Comparison of ENCODE assay signal across 9 cellular contexts in genomic region chr12:10211101-10211974, GRCh38. TPM values are rescaled to one million over a fixed set of nuclear protein-coding genes. Genes with fewer than 3 reads are reported as not detected.
DNase-seq lines count a peak whose midpoint lies in the region; ATAC-seq and TF ChIP-seq lines count a peak whose summit lies in the region.
"Had no signal": no experiment of that assay in that cellular context is flagged by ENCODE, and none has a peak within 500 bp of the region (broad histone marks: within the 10 kb centered on the region; RNA-seq: fewer than 3 reads in every experiment).

No MANE protein-coding gene starts in this region.

- H3K4me3 ChIP-seq in mesodermal cell (ENCODE audit: extremely low read depth, insufficient read depth, low read length, poor library complexity, severe bottlenecking) (no peak overlapping the region), thyroid gland (replicated peaks in 1 of 3) (no peak overlapping the region)

- TF ChIP-seq POLR2A in thyroid gland (IDR thresholded peaks at IDR 0.05), result no peak

- peaks cover 19% of the 10 kb centered on the region for H3K4me1 ChIP-seq in mesodermal cell (ENCODE audit: control insufficient read depth, insufficient read depth, low read length, poor library complexity, severe bottlenecking)
- peaks cover 13 to 14% of the 10 kb centered on the region in 2 donors for H3K4me1 ChIP-seq in thyroid gland

- no peaks in the 10 kb centered on the region for H3K9me3 Mint-ChIP-seq in activated T-cell treated with anti-CD3 and anti-CD28 coated beads, Interleukin-2, amount 50 U/mL, for 24 hours

- H3K36me3 Mint-ChIP-seq in activated T-cell treated with anti-CD3 and anti-CD28 coated beads, Interleukin-2, amount 50 U/mL, for 24 hours (ENCODE audit: low read depth), result peaks cover 7% of the 10 kb centered on the region

- ATAC-seq in GM21528 (IDR thresholded peaks at IDR 0.05; ENCODE audit: low FRiP score, unreplicated experiment), result no peak

- peaks cover 5% of the 10 kb centered on the region for H3K36me3 ChIP-seq in mesodermal cell (ENCODE audit: control insufficient read depth, insufficient read depth, low read length)
- no peaks in the 10 kb centered on the region for H3K36me3 ChIP-seq in thyroid gland

- no peak for TF ChIP-seq CTCF in thyroid gland (IDR thresholded peaks at IDR 0.05)

- no peaks in the 10 kb centered on the region for H3K27me3 Mint-ChIP-seq in activated T-cell treated with anti-CD3 and anti-CD28 coated beads, Interleukin-2, amount 50 U/mL, for 24 hours

- DNase-seq in activated T-cell treated with anti-CD3 and anti-CD28 coated beads, Interleukin-2, amount 50 U/mL, for 24 hours, result no peak
- DNase-seq in activated T-cell treated with anti-CD3 and anti-CD28 coated beads, Interleukin-2, amount 50 U/mL, for 48 hours, result no peak
- DNase-seq in thyroid gland (peak in 1 of 2 donors; percentile 22), posterior vena cava (ENCODE audit: low spot score) (no peak), iPS-NIHi7 (ENCODE audit: extremely low spot score) (no peak)

- H3K27ac ChIP-seq in angular gyrus (ENCODE audit: low read depth, low read length) (peak overlapping the region; percentile 98), mesodermal cell (ENCODE audit: low read depth, low read length, severe bottlenecking) (peak overlapping the region; percentile 100), thyroid gland (peak overlapping the region; percentile 99 to 100 (median 99))

- H3K27me3 ChIP-seq in thyroid gland, result no peaks in the 10 kb centered on the region

- peaks cover 32% of the 10 kb centered on the region for H3K4me1 Mint-ChIP-seq in activated T-cell treated with anti-CD3 and anti-CD28 coated beads, Interleukin-2, amount 50 U/mL, for 24 hours (ENCODE audit: low read depth)

- no peaks in the 10 kb centered on the region for H3K9me3 ChIP-seq in mesodermal cell (ENCODE audit: control insufficient read depth, low read length)
- H3K9me3 ChIP-seq in thyroid gland, result no peaks in the 10 kb centered on the region

- intact Hi-C loops in thyroid gland (cut with DNase I) (no loop called here), posterior vena cava (cut with DNase I) (loop anchor here in 1 of 2 donors (10.0 kb wide), 1 partner anchor 963 kb away; the partner anchor contains the start of gene SMIM10L1)

- WGBS in mesodermal cell (ENCODE audit: insufficient coverage in 2 of 2), 2 experiments, result 95 to 97% methylated on average over 14 to 21 of the region's 25 CpGs
- WGBS in thyroid gland, 2 donors, result 92 to 96% methylated on average over 25 of the region's 25 CpGs

- H3K27ac Mint-ChIP-seq in activated T-cell treated with anti-CD3 and anti-CD28 coated beads, Interleukin-2, amount 50 U/mL, for 24 hours, result peak overlapping the region; percentile 96

- H3K4me3 Mint-ChIP-seq in activated T-cell treated with anti-CD3 and anti-CD28 coated beads, Interleukin-2, amount 50 U/mL, for 24 hours, result no peak overlapping the region

RNA-seq across cellular contexts. Expression of gene GABARAPL1, which starts 1.3 kb away (rescaled TPM):
- 121 TPM for polyA plus RNA-seq in mesodermal cell (2013, experiment 1 of 2)
- 107 TPM for polyA plus RNA-seq in mesodermal cell (2013, experiment 2 of 2)
- total RNA-seq in thyroid gland (100 to 1,000 TPM; 115 to 216 (median 148) TPM), posterior vena cava (10 to 100 TPM; 73.5 to 77.0 TPM)

RNA-seq across cellular contexts. Expression of gene TMEM52B, which starts 32.5 kb away (rescaled TPM):
- 0.37 TPM for polyA plus RNA-seq in mesodermal cell (2013, experiment 1 of 2)
- polyA plus RNA-seq in mesodermal cell (2013, experiment 2 of 2), result 0.56 TPM
- total RNA-seq in thyroid gland (not detected), posterior vena cava (not detected)
- total RNA-seq: H7 had no signal

RNA-seq across cellular contexts. Expression of gene OLR1, which starts 39.4 kb away (rescaled TPM):
- polyA plus RNA-seq in mesodermal cell (2013, experiment 1 of 2), result 0.48 TPM
- polyA plus RNA-seq in mesodermal cell (2013, experiment 2 of 2), result 0.66 TPM
- 1 to 10 TPM in 2 of 4 donors, under 1 TPM in 2; 0.33 to 2.4 (median 0.87) TPM for total RNA-seq in thyroid gland
- under 1 TPM in 1 of 2 donors, not detected in 1; 0.71 TPM for total RNA-seq in posterior vena cava
- total RNA-seq: H7 had no signal
